In the genomic region with DNA sequence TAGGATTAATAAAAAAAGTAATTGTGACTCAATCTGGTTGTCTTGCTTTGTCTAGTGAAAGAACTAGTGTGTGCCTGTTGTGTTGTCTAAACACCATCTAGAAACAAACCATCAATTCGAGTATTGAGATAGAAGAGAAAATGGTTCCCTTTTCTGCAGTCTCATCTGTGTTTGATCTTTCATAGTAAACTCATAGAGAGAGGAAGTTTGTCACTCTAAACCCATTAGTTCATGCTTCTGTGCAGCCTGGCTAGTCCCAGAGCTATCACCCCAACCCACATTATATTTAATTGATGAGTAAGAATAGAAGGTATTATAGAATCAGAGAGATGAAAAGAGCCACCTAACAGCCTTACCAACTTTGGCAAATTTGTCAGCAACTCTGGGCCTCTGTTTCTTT, we compare ENCODE assay signal across 23 cellular contexts.
"Had no signal": no experiment of that assay in that cellular context is flagged by ENCODE, and none has a peak within 500 bp of the region (broad histone marks: within the 10 kb centered on the region; RNA-seq: fewer than 3 reads in every experiment).

No MANE protein-coding gene starts in this region.

- H3K36me3 ChIP-seq: gastrocnemius medialis, prostate gland, spleen, stomach, thoracic aorta, transverse colon had no signal

- H3K4me1 ChIP-seq: parathyroid adenoma, prostate gland, spleen, stomach, transverse colon had no signal

- H3K4me1 Mint-ChIP-seq: naive thymus-derived CD4-positive, alpha-beta T cell; stimulated activated memory B cell treated with anti-CD40 and anti-IgM and Interleukin-4, amounts not matched to agents 10 μg/mL and 1 μg/mL and 100 μg/mL, for 72 hours had no signal

- ATAC-seq: esophagus mucosa; gastrocnemius medialis; heart right ventricle; naive thymus-derived CD4-positive, alpha-beta T cell; stimulated activated memory B cell treated with anti-CD40 and anti-IgM and Interleukin-4, amounts not matched to agents 10 μg/mL and 1 μg/mL and 100 μg/mL, for 72 hours had no signal

- H3K9ac ChIP-seq: parathyroid adenoma had no signal

- H3K36me3 Mint-ChIP-seq: naive thymus-derived CD4-positive, alpha-beta T cell; stimulated activated memory B cell treated with anti-CD40 and anti-IgM and Interleukin-4, amounts not matched to agents 10 μg/mL and 1 μg/mL and 100 μg/mL, for 72 hours had no signal

- DNase-seq: effector memory CD4-positive, alpha-beta T cell; gastrocnemius medialis; heart right ventricle; hypothalamus; kidney glomerular epithelial cell; mammary epithelial cell; naive thymus-derived CD4-positive, alpha-beta T cell; nephron progenitor cell; retina; spleen; stimulated activated CD4-positive, alpha-beta T cell treated with anti-CD3 and anti-CD28 coated beads, Interleukin-15, amount 100 ng/mL, for 24 hours; stimulated activated CD4-positive, alpha-beta T cell treated with anti-CD3 and anti-CD28 coated beads, Interleukin-1b, Interleukin-23, amount 100 ng/mL, for 48 hours; stimulated activated CD4-positive, alpha-beta T cell treated with anti-CD3 and anti-CD28 coated beads, Interleukin-4, amount 100 ng/mL, for 24 hours; stomach; substantia nigra; transverse colon had no signal

- H2AFZ ChIP-seq: parathyroid adenoma had no signal

- H3K9me3 ChIP-seq: gastrocnemius medialis, heart right ventricle, prostate gland, spleen, stomach, thoracic aorta, transverse colon had no signal

- H3K27ac Mint-ChIP-seq: naive thymus-derived CD4-positive, alpha-beta T cell; nephron progenitor cell; stimulated activated memory B cell treated with anti-CD40 and anti-IgM and Interleukin-4, amounts not matched to agents 10 μg/mL and 1 μg/mL and 100 μg/mL, for 72 hours had no signal

- H3K4me3 ChIP-seq: gastrocnemius medialis, heart right ventricle, prostate gland, spleen, stomach, thoracic aorta, transverse colon had no signal

- H3K27ac ChIP-seq: heart right ventricle, parathyroid adenoma, prostate gland, spleen, stomach, thoracic aorta, transverse colon had no signal

- H3K4me3 Mint-ChIP-seq: naive thymus-derived CD4-positive, alpha-beta T cell; nephron progenitor cell; stimulated activated memory B cell treated with anti-CD40 and anti-IgM and Interleukin-4, amounts not matched to agents 10 μg/mL and 1 μg/mL and 100 μg/mL, for 72 hours had no signal

- H3K79me2 ChIP-seq: parathyroid adenoma had no signal

- H3K27me3 Mint-ChIP-seq: stimulated activated memory B cell treated with anti-CD40 and anti-IgM and Interleukin-4, amounts not matched to agents 10 μg/mL and 1 μg/mL and 100 μg/mL, for 72 hours had no signal

- FAIRE-seq: endometrium, islet of Langerhans had no signal

- H3K27me3 ChIP-seq: gastrocnemius medialis, heart right ventricle, spleen, stomach, transverse colon had no signal
